ENCODE assay signal across 8 cellular contexts in genomic region chr14:74860899-74861733, GRCh38. TPM values are rescaled to one million over a fixed set of nuclear protein-coding genes. Genes with fewer than 3 reads are reported as not detected.
DNase-seq lines count a peak whose midpoint lies in the region; ATAC-seq and TF ChIP-seq lines count a peak whose summit lies in the region.

No MANE protein-coding gene starts in this region.

- DNase-seq in EH (ENCODE audit: low read depth) (peak; percentile 83), LNCaP clone FGC (ENCODE audit: low read depth) (peak; percentile 47), PC-3 (peak; percentile 92), fibroblast of gingiva (ENCODE audit: low read depth) (peak; percentile 76)
- DNase-seq in activated T-cell treated with anti-CD3 and anti-CD28 coated beads, Interleukin-2, amount 50 U/mL, for 1 hour, result peak; percentile 93
- peak; percentile 90 for DNase-seq in natural killer cell treated with Interleukin-12 subunit alpha and Interleukin-12 subunit beta and Interleukin-15 and Interleukin-18, amount 100 ng/mL, for 72 hours (ENCODE audit: low spot score)
- peak; percentile 68 to 90 (median 88) for DNase-seq in stimulated activated naive CD4-positive, alpha-beta T cell (lab: John Stamatoyannopoulos, UW)

- TF ChIP-seq CTCF in LNCaP clone FGC (IDR thresholded peaks at IDR 0.05; ENCODE audit: control insufficient read depth, extremely low read depth, insufficient read depth) (peak; percentile 86), PC-3 (conservative IDR thresholded peaks at IDR 0.05; ENCODE audit: low read depth, low read length) (peak; percentile 90)

- no peaks in the 10 kb centered on the region for H3K9me3 ChIP-seq in PC-3 (ENCODE audit: low read length)

- POLR2A ChIA-PET in PC-3 (lab: Charles Lee; ENCODE audit: unreplicated experiment), result interaction anchor here (0.6 kb wide), 1 partner anchor 232 kb away, joined by 3 read pairs; no protein-coding TSS in a partner anchor

- H3K27me3 ChIP-seq in PC-3 (ENCODE audit: low read length), result no peaks in the 10 kb centered on the region

- no peak overlapping the region for H3K27ac Mint-ChIP-seq in natural killer cell treated with Interleukin-12 subunit alpha and Interleukin-12 subunit beta and Interleukin-15 and Interleukin-18, amount 100 ng/mL, for 72 hours

- no peaks in the 10 kb centered on the region for H3K27me3 Mint-ChIP-seq in natural killer cell treated with Interleukin-12 subunit alpha and Interleukin-12 subunit beta and Interleukin-15 and Interleukin-18, amount 100 ng/mL, for 72 hours

- TSS peak; percentile 7 for BruUV-seq in PC-3 (replicated peaks; lab: Mats Ljungman, UMichigan)

- no peaks in the 10 kb centered on the region for H3K36me3 Mint-ChIP-seq in natural killer cell treated with Interleukin-12 subunit alpha and Interleukin-12 subunit beta and Interleukin-15 and Interleukin-18, amount 100 ng/mL, for 72 hours

- no peaks in the 10 kb centered on the region for H3F3A ChIP-seq in PC-3 (ENCODE audit: low read length, unreplicated experiment)

- CTCF ChIA-PET in PC-3 (lab: Charles Lee), result interaction anchor here (0.6 to 2.9 kb wide), 12 partner anchors 11 to 252 kb away, joined by 3 to 56 read pairs (median 4); no protein-coding TSS in a partner anchor

- no peaks in the 10 kb centered on the region for H3K9me2 ChIP-seq in PC-3 (replicated peaks; ENCODE audit: low read length)

- no peak overlapping the region for H3K9ac ChIP-seq in PC-3 (ENCODE audit: low read length)

- no peak overlapping the region for H3K27ac ChIP-seq in PC-3 (ENCODE audit: low read length)

- H4K20me1 ChIP-seq in PC-3 (ENCODE audit: low read length), result no peaks in the 10 kb centered on the region

- H3K79me2 ChIP-seq in PC-3 (ENCODE audit: low read length), result no peaks in the 10 kb centered on the region

- no peak overlapping the region for H2AFZ ChIP-seq in PC-3 (ENCODE audit: low read length)

- no peaks in the 10 kb centered on the region for H3K9me3 Mint-ChIP-seq in natural killer cell treated with Interleukin-12 subunit alpha and Interleukin-12 subunit beta and Interleukin-15 and Interleukin-18, amount 100 ng/mL, for 72 hours

- H3K36me3 ChIP-seq in PC-3 (ENCODE audit: low read depth, low read length), result no peaks in the 10 kb centered on the region

- no peak overlapping the region for H3K4me2 ChIP-seq in PC-3 (ENCODE audit: low read length)

- intact Hi-C loops in PC-3 (cut with micrococcal nuclease), result loop anchor here (1.0 to 2.0 kb wide), 3 partner anchors 22 to 227 kb away; no protein-coding TSS in a partner anchor

- ATAC-seq in PC-3, result peak; percentile 80
- ATAC-seq in natural killer cell treated with Interleukin-12 subunit alpha and Interleukin-12 subunit beta and Interleukin-15 and Interleukin-18, amount 100 ng/mL, for 72 hours, result peak; percentile 76 to 83
- ATAC-seq in HG03457 (IDR thresholded peaks at IDR 0.05; ENCODE audit: unreplicated experiment), result no peak

- H3K4me1 ChIP-seq in PC-3 (ENCODE audit: insufficient read depth, low read length), result no peaks in the 10 kb centered on the region

- peaks cover 9% of the 10 kb centered on the region in 2 donors for H3K4me1 Mint-ChIP-seq in natural killer cell treated with Interleukin-12 subunit alpha and Interleukin-12 subunit beta and Interleukin-15 and Interleukin-18, amount 100 ng/mL, for 72 hours (ENCODE audit: low read depth in 2 of 2)

- H3K4me3 Mint-ChIP-seq in natural killer cell treated with Interleukin-12 subunit alpha and Interleukin-12 subunit beta and Interleukin-15 and Interleukin-18, amount 100 ng/mL, for 72 hours, result no peak overlapping the region

- H3K4me3 ChIP-seq in LNCaP clone FGC (ENCODE audit: low read depth, low read length), result no peak overlapping the region
- H3K4me3 ChIP-seq in PC-3 (ENCODE audit: low read length), result no peak overlapping the region

RNA-seq across cellular contexts. Expression of gene PROX2, which starts 14.8 kb away (rescaled TPM):
- total RNA-seq in PC-3 (2014; rRNA removed), result not detected in 2 replicates
- 1 to 10 TPM in 1 of 2 donors, under 1 TPM in 1; 0.56 to 1.5 TPM for total RNA-seq in natural killer cell treated with Interleukin-12 subunit alpha and Interleukin-12 subunit beta and Interleukin-15 and Interleukin-18, amount 100 ng/mL, for 72 hours

RNA-seq across cellular contexts. Expression of gene DLST, which starts 20.6 kb away (rescaled TPM):
- 56.9 and 61.1 TPM in 2 replicates for total RNA-seq in PC-3 (2014; rRNA removed)
- total RNA-seq in natural killer cell treated with Interleukin-12 subunit alpha and Interleukin-12 subunit beta and Interleukin-15 and Interleukin-18, amount 100 ng/mL, for 72 hours, result 100 to 1,000 TPM; 127 to 136 TPM
